In the genomic region with DNA sequence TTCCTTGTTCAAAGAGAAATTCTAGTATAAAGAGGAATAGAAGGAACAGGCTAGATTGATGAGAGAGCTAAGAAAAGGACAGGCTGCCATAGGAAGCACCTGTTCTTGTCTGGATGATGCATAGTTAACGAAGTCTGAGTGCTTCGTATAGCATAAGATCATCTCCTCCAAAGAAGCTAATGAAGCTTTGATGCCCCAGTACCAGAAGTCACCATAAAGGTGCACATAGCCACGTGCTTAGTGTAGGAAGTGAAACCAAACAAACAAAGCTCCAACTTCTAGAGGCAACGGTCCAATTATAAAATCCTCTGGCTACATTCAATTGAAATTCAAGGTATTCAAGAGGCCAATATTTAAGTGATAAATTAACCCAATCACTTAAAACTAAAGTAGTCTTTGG, we compare ENCODE assay signal across 2 cellular contexts.
A peak's percentile ranks its signal among the peaks of the same experiment; 100 is the strongest.
TF ChIP-seq lines count a peak whose summit lies in the region.

No MANE protein-coding gene starts in this region.

TF ChIP-seq in IMR-90, 13 proteins besides CTCF, POLR2A, EP300 and RAD21:
- TF ChIP-seq NFE2L2 (IDR thresholded peaks at IDR 0.05; ENCODE audit: low read depth, low read length), result no peak
- no peak for TF ChIP-seq SMC3 (IDR thresholded peaks at IDR 0.05; ENCODE audit: low read depth, low read length)
- no peak for TF ChIP-seq FOS (IDR thresholded peaks at IDR 0.05; ENCODE audit: low read depth, low read length)
- TF ChIP-seq RFX5 (IDR thresholded peaks at IDR 0.05; ENCODE audit: low read depth, low read length), result no peak
- no peak for TF ChIP-seq MAZ (IDR thresholded peaks at IDR 0.05; ENCODE audit: borderline replicate concordance, low read depth, low read length)
- no peak for TF ChIP-seq RCOR1 (IDR thresholded peaks at IDR 0.05; ENCODE audit: insufficient replicate concordance, low read length)
- no peak for TF ChIP-seq BHLHE40 (IDR thresholded peaks at IDR 0.05; ENCODE audit: low read depth, low read length)
- TF ChIP-seq CHD1 (IDR thresholded peaks at IDR 0.05; ENCODE audit: low read depth, low read length), result no peak
- TF ChIP-seq, protein P1, sequence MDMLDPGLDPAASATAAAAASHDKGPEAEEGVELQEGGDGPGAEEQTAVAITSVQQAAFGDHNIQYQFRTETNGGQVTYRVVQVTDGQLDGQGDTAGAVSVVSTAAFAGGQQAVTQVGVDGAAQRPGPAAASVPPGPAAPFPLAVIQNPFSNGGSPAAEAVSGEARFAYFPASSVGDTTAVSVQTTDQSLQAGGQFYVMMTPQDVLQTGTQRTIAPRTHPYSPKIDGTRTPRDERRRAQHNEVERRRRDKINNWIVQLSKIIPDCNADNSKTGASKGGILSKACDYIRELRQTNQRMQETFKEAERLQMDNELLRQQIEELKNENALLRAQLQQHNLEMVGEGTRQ (IDR thresholded peaks at IDR 0.05; ENCODE audit: low read depth, low read length), result no peak
- no peak for TF ChIP-seq ELK1 (IDR thresholded peaks at IDR 0.05; ENCODE audit: borderline replicate concordance, low read depth, low read length)
- no peak for TF ChIP-seq CEBPB (IDR thresholded peaks at IDR 0.05; ENCODE audit: low read depth, low read length)
- no peak for TF ChIP-seq MAFK (IDR thresholded peaks at IDR 0.05; ENCODE audit: low read depth, low read length)
- TF ChIP-seq MXI1 (IDR thresholded peaks at IDR 0.05; ENCODE audit: borderline replicate concordance, low read depth, low read length), result no peak

TF ChIP-seq in GM12878, 131 proteins besides CTCF, POLR2A, EP300 and RAD21:
- no peak for TF ChIP-seq SMC3 (IDR thresholded peaks at IDR 0.05; ENCODE audit: borderline replicate concordance, low read length)
- TF ChIP-seq YBX1 (IDR thresholded peaks at IDR 0.05), result no peak
- no peak for TF ChIP-seq BHLHE40 (IDR thresholded peaks at IDR 0.05; ENCODE audit: borderline replicate concordance in 1 of 2, low read depth in 2 of 2, low read length in 1 of 2)
- TF ChIP-seq KLF5 (IDR thresholded peaks at IDR 0.05; ENCODE audit: partially characterized antibody), result no peak
- TF ChIP-seq TAF1 (IDR thresholded peaks at IDR 0.05; ENCODE audit: borderline replicate concordance, low read depth, low read length), result no peak
- TF ChIP-seq SPI1 (IDR thresholded peaks at IDR 0.05; ENCODE audit: borderline replicate concordance, insufficient read depth, low read depth, low read length), result peak; percentile 54; the same call in 1 of the 2 replicates
- no peak for TF ChIP-seq SRF (IDR thresholded peaks at IDR 0.05; ENCODE audit: low read depth in 2 of 2, low read length in 2 of 2)
- TF ChIP-seq, protein P2, sequence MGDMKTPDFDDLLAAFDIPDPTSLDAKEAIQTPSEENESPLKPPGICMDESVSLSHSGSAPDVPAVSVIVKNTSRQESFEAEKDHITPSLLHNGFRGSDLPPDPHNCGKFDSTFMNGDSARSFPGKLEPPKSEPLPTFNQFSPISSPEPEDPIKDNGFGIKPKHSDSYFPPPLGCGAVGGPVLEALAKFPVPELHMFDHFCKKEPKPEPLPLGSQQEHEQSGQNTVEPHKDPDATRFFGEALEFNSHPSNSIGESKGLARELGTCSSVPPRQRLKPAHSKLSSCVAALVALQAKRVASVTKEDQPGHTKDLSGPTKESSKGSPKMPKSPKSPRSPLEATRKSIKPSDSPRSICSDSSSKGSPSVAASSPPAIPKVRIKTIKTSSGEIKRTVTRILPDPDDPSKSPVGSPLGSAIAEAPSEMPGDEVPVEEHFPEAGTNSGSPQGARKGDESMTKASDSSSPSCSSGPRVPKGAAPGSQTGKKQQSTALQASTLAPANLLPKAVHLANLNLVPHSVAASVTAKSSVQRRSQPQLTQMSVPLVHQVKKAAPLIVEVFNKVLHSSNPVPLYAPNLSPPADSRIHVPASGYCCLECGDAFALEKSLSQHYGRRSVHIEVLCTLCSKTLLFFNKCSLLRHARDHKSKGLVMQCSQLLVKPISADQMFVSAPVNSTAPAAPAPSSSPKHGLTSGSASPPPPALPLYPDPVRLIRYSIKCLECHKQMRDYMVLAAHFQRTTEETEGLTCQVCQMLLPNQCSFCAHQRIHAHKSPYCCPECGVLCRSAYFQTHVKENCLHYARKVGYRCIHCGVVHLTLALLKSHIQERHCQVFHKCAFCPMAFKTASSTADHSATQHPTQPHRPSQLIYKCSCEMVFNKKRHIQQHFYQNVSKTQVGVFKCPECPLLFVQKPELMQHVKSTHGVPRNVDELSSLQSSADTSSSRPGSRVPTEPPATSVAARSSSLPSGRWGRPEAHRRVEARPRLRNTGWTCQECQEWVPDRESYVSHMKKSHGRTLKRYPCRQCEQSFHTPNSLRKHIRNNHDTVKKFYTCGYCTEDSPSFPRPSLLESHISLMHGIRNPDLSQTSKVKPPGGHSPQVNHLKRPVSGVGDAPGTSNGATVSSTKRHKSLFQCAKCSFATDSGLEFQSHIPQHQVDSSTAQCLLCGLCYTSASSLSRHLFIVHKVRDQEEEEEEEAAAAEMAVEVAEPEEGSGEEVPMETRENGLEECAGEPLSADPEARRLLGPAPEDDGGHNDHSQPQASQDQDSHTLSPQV (IDR thresholded peaks at IDR 0.05), result no peak
- TF ChIP-seq IKZF1 (conservative IDR thresholded peaks at IDR 0.05), result no peak
